Comparison of ENCODE assay signal across 15 cellular contexts in genomic region chr19:6250024-6250605, GRCh38. TPM values are rescaled to one million over a fixed set of nuclear protein-coding genes. Genes with fewer than 3 reads are reported as not detected.
A peak's percentile ranks its signal among the peaks of the same experiment; 100 is the strongest.
DNase-seq lines count a peak whose midpoint lies in the region; ATAC-seq and TF ChIP-seq lines count a peak whose summit lies in the region.
"Had no signal": no experiment of that assay in that cellular context is flagged by ENCODE, and none has a peak within 500 bp of the region (broad histone marks: within the 10 kb centered on the region; RNA-seq: fewer than 3 reads in every experiment).

No MANE protein-coding gene starts in this region.

- no peak overlapping the region for H2AFZ ChIP-seq in GM23248

- H3K27me3 Mint-ChIP-seq in glutamatergic neuron (ENCODE audit: unreplicated experiment): peaks cover 10% of the 10 kb centered on the region
- H3K27me3 Mint-ChIP-seq: memory B cell had no signal

- peak overlapping the region; percentile 9 for H3K4me2 ChIP-seq in GM23248 (ENCODE audit: unreplicated experiment)

- no peak for ATAC-seq in GM21360 (IDR thresholded peaks at IDR 0.05; ENCODE audit: unreplicated experiment)
- ATAC-seq: gastrocnemius medialis had no signal

- 53 to 56% methylated on average over 3 of the region's 3 CpGs for WGBS in GM23248 (ENCODE audit: low coverage in 1 of 2, low lambda C conversion rate in 2 of 2, missing lambda C conversion rate in 2 of 2), 2 experiments

- H3K4me3 ChIP-seq in GM23248 (no peak overlapping the region), astrocyte of the cerebellum (ENCODE audit: low read depth, low read length) (no peak overlapping the region)
- H3K4me3 ChIP-seq: adrenal gland, gastrocnemius medialis, Peyer's patch, stomach had no signal

- H3K36me3 ChIP-seq in GM23248 (ENCODE audit: low read depth): peaks cover 7% of the 10 kb centered on the region; the same call in 1 of the 2 replicates
- H3K36me3 ChIP-seq: adrenal gland, gastrocnemius medialis, Peyer's patch had no signal

- peaks cover 28% of the 10 kb centered on the region for H4K20me1 ChIP-seq in GM23248 (ENCODE audit: insufficient read depth)

- peaks cover 24% of the 10 kb centered on the region for H3K36me3 Mint-ChIP-seq in glutamatergic neuron (ENCODE audit: unreplicated experiment)

- H3K4me1 ChIP-seq in GM23248 (ENCODE audit: insufficient read depth): peaks cover 25% of the 10 kb centered on the region

- in situ Hi-C loops in GM23248 (cut with MboI) (no loop called here), astrocyte of the cerebellum (cut with HindIII; ENCODE audit: low sequenced_read_pairs) (no loop called here)

- no peak overlapping the region for H3K4me3 Mint-ChIP-seq in glutamatergic neuron (ENCODE audit: unreplicated experiment)
- H3K4me3 Mint-ChIP-seq: memory B cell had no signal

- peak overlapping the region; percentile 77 for H3K27ac Mint-ChIP-seq in glutamatergic neuron (ENCODE audit: unreplicated experiment)
- H3K27ac Mint-ChIP-seq: memory B cell had no signal

- no peaks in the 10 kb centered on the region for H3K27me3 ChIP-seq in GM23248 (replicated peaks; ENCODE audit: insufficient read depth)
- H3K27me3 ChIP-seq: adrenal gland, gastrocnemius medialis, Peyer's patch, stomach had no signal

- peaks cover 53% of the 10 kb centered on the region for H3K4me1 Mint-ChIP-seq in glutamatergic neuron (ENCODE audit: low read depth, unreplicated experiment)

- H3F3A ChIP-seq in GM23248 (ENCODE audit: insufficient read depth): peaks cover 26% of the 10 kb centered on the region

- H3K9me2 ChIP-seq in GM23248 (ENCODE audit: insufficient read depth): no peaks in the 10 kb centered on the region

- H3K9ac ChIP-seq in GM23248: peak overlapping the region; percentile 30; the same call in 1 of the 2 replicates

- TF ChIP-seq CTCF in astrocyte of the cerebellum (IDR thresholded peaks at IDR 0.05; ENCODE audit: low read depth, low read length, missing control alignments): no peak
- no peak for TF ChIP-seq CTCF in glutamatergic neuron (IDR thresholded peaks at IDR 0.05; ENCODE audit: partially characterized antibody, unreplicated experiment)

- DNase-seq in AG08395 (ENCODE audit: low spot score): peak; percentile 53
- DNase-seq in GM23248: peak; percentile 83
- peak; percentile 79 for DNase-seq in astrocyte of the cerebellum (ENCODE audit: low read depth)
- no peak for DNase-seq in glutamatergic neuron
- no peak for DNase-seq in stimulated activated CD4-positive, alpha-beta T cell treated with anti-CD3 and anti-CD28 coated beads, Interleukin-12 subunit alpha, Interleukin-12 subunit beta, amount 100 ng/mL, for 4 hours
- DNase-seq in DMS79 (lab: John Stamatoyannopoulos, UW): no peak
- no peak for DNase-seq in HCEC 1CT
- DNase-seq: effector CD4-positive, alpha-beta T cell; gastrocnemius medialis; occipital lobe; Peyer's patch; stomach had no signal

- peak overlapping the region; percentile 76 for H3K27ac ChIP-seq in GM23248
- H3K27ac ChIP-seq: gastrocnemius medialis had no signal

- H3K79me2 ChIP-seq in GM23248 (ENCODE audit: insufficient read depth): peaks cover 100% of the 10 kb centered on the region

- H3K9me3 ChIP-seq in GM23248 (ENCODE audit: low read depth): no peaks in the 10 kb centered on the region
- H3K9me3 ChIP-seq: adrenal gland, gastrocnemius medialis, Peyer's patch, stomach had no signal

- peaks cover 24% of the 10 kb centered on the region for H3K9me3 Mint-ChIP-seq in glutamatergic neuron (ENCODE audit: unreplicated experiment)

RNA-seq across cellular contexts. Expression of gene MLLT1, which starts 29.7 kb away (rescaled TPM):
- 17.3 and 19.1 TPM in 2 replicates for total RNA-seq in GM23248 (2014; rRNA removed; shearing (Covaris generic))
- 13.3 and 14.3 TPM in 2 replicates for polyA plus RNA-seq in GM23248 (2016; fragmentation: Nextera tagmentation; extraction: Ambion mirVana)
- 52.9 TPM for total RNA-seq in glutamatergic neuron (ENCODE audit: unreplicated experiment)

Comparison
In these comparisons a context has a peak if more than half of its experiments do, and no peak if none do; other contexts are left out.
1. DNase-seq: peak in AG08395 (single experiment), GM23248 (single experiment) and astrocyte of the cerebellum (single experiment); none in glutamatergic neuron (single experiment), stimulated activated CD4-positive, alpha-beta T cell treated with anti-CD3 and anti-CD28 coated beads, Interleukin-12 subunit alpha, Interleukin-12 subunit beta, amount 100 ng/mL, for 4 hours (single experiment), DMS79 (single experiment) and HCEC 1CT (single experiment).